In the genomic region with DNA sequence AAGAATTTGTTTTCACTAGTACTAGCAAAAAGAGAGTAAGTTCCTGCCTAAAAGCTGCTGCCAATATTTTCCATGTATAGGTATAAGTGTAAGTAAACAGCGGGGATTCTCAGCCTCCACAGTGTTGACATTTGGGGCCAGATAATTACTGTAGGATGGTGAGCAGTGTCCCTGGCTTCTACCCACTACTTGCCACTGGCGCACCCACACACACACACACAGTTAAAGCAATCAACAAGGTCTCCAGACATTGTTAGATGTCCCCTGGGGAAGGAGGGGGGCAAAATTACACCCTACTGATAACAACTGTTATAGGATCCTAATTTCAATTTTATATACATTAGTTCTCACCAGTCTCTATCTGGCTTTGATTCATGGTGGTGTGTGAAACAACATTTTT, we compare ENCODE assay signal across 25 cellular contexts.
"Had no signal": no experiment of that assay in that cellular context is flagged by ENCODE, and none has a peak within 500 bp of the region (broad histone marks: within the 10 kb centered on the region; RNA-seq: fewer than 3 reads in every experiment).

No MANE protein-coding gene starts in this region.

- H3K4me3 ChIP-seq: left lung, lower lobe of right lung, ovary, right atrium auricular region, right lobe of liver, skin epidermis, stomach, testis, thyroid gland, transverse colon, upper lobe of left lung, vagina had no signal

- H3K27ac ChIP-seq: left lung, lower lobe of right lung, ovary, right atrium auricular region, right lobe of liver, skin epidermis, stomach, testis, thyroid gland, transverse colon, upper lobe of left lung, vagina had no signal

- H3K9me3 ChIP-seq: left lung, lower lobe of right lung, ovary, right atrium auricular region, right lobe of liver, stomach, testis, thyroid gland, transverse colon, upper lobe of left lung, vagina had no signal

- H3K36me3 ChIP-seq: left lung, lower lobe of right lung, ovary, right atrium auricular region, right lobe of liver, stomach, thyroid gland, transverse colon, upper lobe of left lung, vagina had no signal

- H3K27me3 ChIP-seq: ovary, right atrium auricular region, right lobe of liver, testis, thyroid gland, upper lobe of left lung, vagina had no signal

- DNase-seq: hypothalamus; immature natural killer cell; kidney; left colon; left lung; lower lobe of right lung; mammary epithelial cell; mesenchymal stem cell; naive thymus-derived CD8-positive, alpha-beta T cell; ovary; right lobe of liver; stimulated activated CD4-positive, alpha-beta T cell treated with anti-CD3 and anti-CD28 coated beads, Interleukin-12 subunit alpha, Interleukin-12 subunit beta, amount 100 ng/mL, for 4 hours; stimulated activated CD4-positive, alpha-beta T cell treated with anti-CD3 and anti-CD28 coated beads, Interleukin-15, amount 100 ng/mL, for 24 hours; stimulated activated CD4-positive, alpha-beta T cell treated with anti-CD3 and anti-CD28 coated beads, Interleukin-2, amount 100 ng/mL, for 24 hours; stimulated activated CD4-positive, alpha-beta T cell treated with anti-CD3 and anti-CD28 coated beads, Interleukin-4, amount 100 ng/mL, for 1 hour; stimulated activated naive B cell treated with anti-CD40 and anti-IgM and Interleukin-4, amounts not matched to agents 10 μg/mL and 1 μg/mL and 100 μg/mL, for 72 hours; stimulated activated naive CD8-positive, alpha-beta T cell treated with anti-CD3 and anti-CD28 coated beads, Interleukin-15, Interleukin-2, amounts not matched to agents 100 U/mL and 50 U/mL, for 24 hours; stomach; testis; thyroid gland; transverse colon; upper lobe of left lung had no signal

- ATAC-seq: left colon; left lung; lower lobe of right lung; naive thymus-derived CD8-positive, alpha-beta T cell; right lobe of liver; stimulated activated naive B cell treated with anti-CD40 and anti-IgM and Interleukin-4, amounts not matched to agents 10 μg/mL and 1 μg/mL and 100 μg/mL, for 72 hours; stimulated activated naive CD8-positive, alpha-beta T cell treated with anti-CD3 and anti-CD28 coated beads, Interleukin-15, Interleukin-2, amounts not matched to agents 100 U/mL and 50 U/mL, for 24 hours had no signal
